ENCODE assay signal across 11 cellular contexts in the genomic region with DNA sequence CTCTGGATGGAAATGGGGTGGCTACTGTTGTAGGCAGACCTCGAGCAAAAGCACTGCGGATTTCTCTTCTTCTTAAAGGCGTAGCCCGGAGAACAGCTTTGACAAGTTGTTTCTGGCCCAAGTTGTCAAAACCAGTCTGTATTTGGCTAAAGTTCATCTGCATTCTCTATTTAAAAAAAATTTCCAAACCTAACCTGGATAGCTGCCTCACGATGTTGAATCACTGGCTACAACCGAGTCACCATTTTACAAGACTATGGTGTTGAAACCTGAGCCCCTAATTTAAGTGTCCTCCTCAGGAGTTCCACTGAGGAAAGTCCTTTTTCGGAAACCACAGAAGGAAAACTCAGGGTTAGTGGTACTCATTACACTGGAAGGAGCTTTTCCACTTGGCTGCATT. TPM values are rescaled to one million over a fixed set of nuclear protein-coding genes. Genes with fewer than 3 reads are reported as not detected.
DNase-seq lines count a peak whose midpoint lies in the region; ATAC-seq, FAIRE-seq and TF ChIP-seq lines count a peak whose summit lies in the region.
"Had no signal": no experiment of that assay in that cellular context is flagged by ENCODE, and none has a peak within 500 bp of the region (broad histone marks: within the 10 kb centered on the region; RNA-seq: fewer than 3 reads in every experiment).

No MANE protein-coding gene starts in this region.

- FAIRE-seq in frontal cortex (lab: Jason Lieb, UNC), result no peak

- H3K4me2 ChIP-seq in DOHH2 (ENCODE audit: low read length), result peak overlapping the region; percentile 89

- ATAC-seq in GM18870 (IDR thresholded peaks at IDR 0.05; ENCODE audit: unreplicated experiment), result no peak

- H3K4me1 ChIP-seq in DOHH2 (ENCODE audit: control insufficient read depth, low read length) (peaks cover 57% of the 10 kb centered on the region), duodenal mucosa (ENCODE audit: control insufficient read depth in 1 of 2, insufficient read depth in 2 of 2, low read length in 2 of 2) (peaks cover 0 to 8% of the 10 kb centered on the region in 2 donors), neuron (ENCODE audit: insufficient read depth, low read length) (peaks cover 26% of the 10 kb centered on the region)

- peak overlapping the region; percentile 97 for H3K4me3 ChIP-seq in DOHH2 (ENCODE audit: low read length)
- H3K4me3 ChIP-seq in MG63, result peak overlapping the region; percentile 75
- H3K4me3 ChIP-seq in duodenal mucosa (ENCODE audit: low read depth in 1 of 2, low read length in 2 of 2), result peak overlapping the region; percentile 56 to 63
- peak overlapping the region; percentile 76 for H3K4me3 ChIP-seq in neuron (ENCODE audit: low read length)

- H3K27ac ChIP-seq in DOHH2 (ENCODE audit: low read depth, low read length), result peak overlapping the region; percentile 97
- no peak overlapping the region for H3K27ac ChIP-seq in duodenal mucosa (ENCODE audit: low read depth, low read length)
- no peak overlapping the region for H3K27ac ChIP-seq in substantia nigra (ENCODE audit: low read depth, low read length, poor library complexity, severe bottlenecking)

- no peak for TF ChIP-seq CTCF in DOHH2 (IDR thresholded peaks at IDR 0.05; ENCODE audit: low read depth, low read length, poor library complexity, severe bottlenecking)

- H3F3A ChIP-seq in DOHH2 (ENCODE audit: control insufficient read depth, insufficient read depth), result peaks cover 24% of the 10 kb centered on the region

- H3K9me3 ChIP-seq in DOHH2 (ENCODE audit: control insufficient read depth, insufficient read depth, low read length), result no peaks in the 10 kb centered on the region
- no peaks in the 10 kb centered on the region for H3K9me3 ChIP-seq in MG63
- H3K9me3 ChIP-seq in duodenal mucosa (ENCODE audit: control insufficient read depth in 1 of 2, low read length in 2 of 2), result no peaks in the 10 kb centered on the region
- H3K9me3 ChIP-seq in neuron (ENCODE audit: low read length), result no peaks in the 10 kb centered on the region
- H3K9me3 ChIP-seq: tibial nerve had no signal

- H3K27me3 ChIP-seq in DOHH2 (ENCODE audit: control insufficient read depth, low read length) (no peaks in the 10 kb centered on the region), MG63 (no peaks in the 10 kb centered on the region), duodenal mucosa (ENCODE audit: control insufficient read depth in 1 of 2, insufficient read depth in 2 of 2, low read length in 2 of 2) (peaks cover 8 to 31% of the 10 kb centered on the region in 2 donors), neuron (ENCODE audit: insufficient read depth, low read length) (no peaks in the 10 kb centered on the region)

- DNase-seq in MG63 (peak; percentile 18), frontal cortex (ENCODE audit: low spot score in 2 of 2) (no peak), substantia nigra (lab: John Stamatoyannopoulos, UW) (no peak), NCI-H774 (lab: John Stamatoyannopoulos, UW) (no peak)
- DNase-seq: effector CD8-positive, alpha-beta T cell; kidney glomerular epithelial cell had no signal

- peaks cover 81% of the 10 kb centered on the region for H3K79me2 ChIP-seq in DOHH2 (ENCODE audit: control insufficient read depth, low read length)

- peaks cover 46% of the 10 kb centered on the region for H3K36me3 ChIP-seq in DOHH2 (ENCODE audit: control insufficient read depth, low read length)
- H3K36me3 ChIP-seq in MG63, result no peaks in the 10 kb centered on the region
- no peaks in the 10 kb centered on the region for H3K36me3 ChIP-seq in duodenal mucosa (ENCODE audit: control insufficient read depth in 1 of 2, insufficient read depth in 2 of 2, low read length in 2 of 2)
- H3K36me3 ChIP-seq in neuron (ENCODE audit: insufficient read depth, low read length), result no peaks in the 10 kb centered on the region
- H3K36me3 ChIP-seq: tibial nerve had no signal

- no peaks in the 10 kb centered on the region for H3K9me2 ChIP-seq in DOHH2 (replicated peaks; ENCODE audit: control insufficient read depth, low read length)

- no peaks in the 10 kb centered on the region for H4K20me1 ChIP-seq in DOHH2 (ENCODE audit: control insufficient read depth, insufficient read depth, low read depth, low read length)

- H2AFZ ChIP-seq in neuron (ENCODE audit: low read depth, low read length), result no peak overlapping the region

- H3K9ac ChIP-seq in duodenal mucosa (ENCODE audit: low read depth in 1 of 2, low read length in 2 of 2), result peak overlapping the region; percentile 1 to 30

RNA-seq across cellular contexts. Expression of a gene that starts 1.5 kb away (rescaled TPM):
- 0.79 and 1.9 TPM in 2 replicates for total RNA-seq in MG63 (2014; rRNA removed; shearing (Covaris generic); ENCODE audit: low replicate concordance)
- total RNA-seq in frontal cortex, result 1.2 TPM

RNA-seq across cellular contexts. Expression of a gene that starts 1.8 kb away (rescaled TPM):
- total RNA-seq in MG63 (2014; rRNA removed; shearing (Covaris generic); ENCODE audit: low replicate concordance), result 2.3 and 3.0 TPM in 2 replicates
- 5.7 TPM for total RNA-seq in frontal cortex

RNA-seq across cellular contexts. Expression of a gene that starts 41.6 kb away (rescaled TPM):
- total RNA-seq in MG63 (2014; rRNA removed; shearing (Covaris generic); ENCODE audit: low replicate concordance), result 174 and 187 TPM in 2 replicates
- 75.4 TPM for total RNA-seq in frontal cortex
